Comparison of ENCODE assay signal across 10 cellular contexts in genomic region chr3:53753518-53754183, GRCh38.
A peak's percentile ranks its signal among the peaks of the same experiment; 100 is the strongest.
DNase-seq lines count a peak whose midpoint lies in the region; ATAC-seq and TF ChIP-seq lines count a peak whose summit lies in the region.
"Had no signal": no experiment of that assay in that cellular context is flagged by ENCODE, and none has a peak within 500 bp of the region (broad histone marks: within the 10 kb centered on the region; RNA-seq: fewer than 3 reads in every experiment).

No MANE protein-coding gene starts in this region.

- ATAC-seq in activated CD4-positive, CD25-positive, alpha-beta regulatory T cell treated with anti-CD3 and anti-CD28 coated beads, Interleukin-2, amount 50 U/mL, for 24 hours: peak; percentile 71 to 78
- ATAC-seq in GM21381 (IDR thresholded peaks at IDR 0.05; ENCODE audit: unreplicated experiment): peak; percentile 36
- no peak for ATAC-seq in naive B cell (ENCODE audit: low read depth in 2 of 2)
- no peak for ATAC-seq in GM19455 (IDR thresholded peaks at IDR 0.05; ENCODE audit: unreplicated experiment)

- no peaks in the 10 kb centered on the region for H3K79me2 ChIP-seq in OCI-LY3 (ENCODE audit: low read length)

- H3K4me3 ChIP-seq in OCI-LY3 (ENCODE audit: low read length): peak overlapping the region; percentile 22; the same call in 1 of the 2 replicates
- H3K4me3 ChIP-seq: BLaER1 had no signal

- peak overlapping the region in 1 of 8 donors; percentile 25 for H3K4me3 Mint-ChIP-seq in naive B cell

- H3K9me3 Mint-ChIP-seq in naive B cell: no peaks in the 10 kb centered on the region

- peak overlapping the region in 2 of 6 donors; percentile 8 to 9 for H3K27ac Mint-ChIP-seq in naive B cell

- peak overlapping the region; percentile 38; the same call in 1 of the 2 replicates for H3K9ac ChIP-seq in OCI-LY3 (ENCODE audit: low read length)
- H3K9ac ChIP-seq: BLaER1 had no signal

- H3K36me3 Mint-ChIP-seq in naive B cell: no peaks in the 10 kb centered on the region

- peak overlapping the region; percentile 93 for H3K27ac ChIP-seq in OCI-LY3 (ENCODE audit: low read length)
- H3K27ac ChIP-seq: BLaER1, HL-60 had no signal

- DNase-seq in activated CD4-positive, CD25-positive, alpha-beta regulatory T cell (lab: John Stamatoyannopoulos, UW): no peak
- DNase-seq in naive B cell (peak; percentile 6), NCI-H524 treated with DMSO at 0.1 percent for 48 hours (lab: John Stamatoyannopoulos, UW) (no peak), AG08395 (ENCODE audit: low spot score) (no peak)

- H3K4me2 ChIP-seq in OCI-LY3 (ENCODE audit: low read length): peak overlapping the region; percentile 53
- H3K4me2 ChIP-seq: BLaER1 had no signal

- H3K27me3 Mint-ChIP-seq in naive B cell: peaks cover 4 to 20% (median 8%) of the 10 kb centered on the region in 3 donors

- H4K20me1 ChIP-seq in OCI-LY3 (ENCODE audit: insufficient read depth, low read length): no peaks in the 10 kb centered on the region
- H4K20me1 ChIP-seq: BLaER1 had no signal

- H3K36me3 ChIP-seq in OCI-LY3 (replicated peaks; ENCODE audit: low read depth, low read length): no peaks in the 10 kb centered on the region
- H3K36me3 ChIP-seq: BLaER1 had no signal

- peaks cover 27 to 50% (median 35%) of the 10 kb centered on the region in 3 donors for H3K4me1 Mint-ChIP-seq in naive B cell

- no peaks in the 10 kb centered on the region for H3K27me3 ChIP-seq in OCI-LY3 (ENCODE audit: low read depth, low read length)
- H3K27me3 ChIP-seq: BLaER1 had no signal

- peak overlapping the region; percentile 72 for H2AFZ ChIP-seq in OCI-LY3 (ENCODE audit: low read depth, low read length)

- H3K9me3 ChIP-seq in OCI-LY3 (ENCODE audit: insufficient read depth, low read length): no peaks in the 10 kb centered on the region
- H3K9me3 ChIP-seq: BLaER1 had no signal

- TF ChIP-seq CTCF in OCI-LY3 (IDR thresholded peaks at IDR 0.05; ENCODE audit: low read depth, low read length): no peak

- peaks cover 58% of the 10 kb centered on the region for H3K4me1 ChIP-seq in OCI-LY3 (ENCODE audit: low read length)

Comparison
In these comparisons a context has a peak if more than half of its experiments do, and no peak if none do; other contexts are left out.
1. ATAC-seq: peak in activated CD4-positive, CD25-positive, alpha-beta regulatory T cell treated with anti-CD3 and anti-CD28 coated beads, Interleukin-2, amount 50 U/mL, for 24 hours (2 of 2) and GM21381 (single experiment); none in naive B cell (0 of 2) and GM19455 (single experiment).